13 cellular contexts compared by ENCODE assay signal in the genomic region with DNA sequence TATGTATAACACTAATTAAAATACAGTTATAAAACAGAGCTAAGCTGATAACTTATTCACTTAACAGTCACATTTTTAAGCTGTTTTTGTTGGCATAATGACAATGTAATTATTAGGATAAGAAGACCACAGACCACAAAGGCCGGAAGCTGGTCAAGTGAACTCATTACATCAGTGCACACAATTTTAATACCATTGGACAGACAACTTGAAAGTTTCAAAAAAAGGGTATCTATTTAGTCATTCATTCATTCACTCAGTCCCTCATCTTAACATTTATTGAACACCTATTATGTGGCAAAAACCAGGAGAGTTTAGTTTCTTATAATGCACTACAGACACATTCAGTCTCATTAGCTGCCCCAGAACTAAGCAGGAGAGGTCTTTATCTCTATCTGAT. TPM values are rescaled to one million over a fixed set of nuclear protein-coding genes. Genes with fewer than 3 reads are reported as not detected.
A peak's percentile ranks its signal among the peaks of the same experiment; 100 is the strongest.
DNase-seq lines count a peak whose midpoint lies in the region; ATAC-seq and TF ChIP-seq lines count a peak whose summit lies in the region.
"Had no signal": no experiment of that assay in that cellular context is flagged by ENCODE, and none has a peak within 500 bp of the region (broad histone marks: within the 10 kb centered on the region; RNA-seq: fewer than 3 reads in every experiment).

No MANE protein-coding gene starts in this region.

- no peak for TF ChIP-seq POLR2A in right lobe of liver (IDR thresholded peaks at IDR 0.05)

- DNase-seq in DMS 273 (lab: John Stamatoyannopoulos, UW; ENCODE audit: unreplicated experiment) (peak; percentile 9), DMS 273 treated with DMSO at 0.1 percent for 48 hours (lab: John Stamatoyannopoulos, UW) (no peak), LHCN-M2 (ENCODE audit: low read depth) (peak; percentile 49), iris pigment epithelial cell (ENCODE audit: low read depth) (peak; percentile 75), right lobe of liver (no peak)
- DNase-seq: heart right ventricle, NCI-H2029, Right ventricle myocardium superior, sigmoid colon had no signal

- no peaks in the 10 kb centered on the region for H3K27me3 ChIP-seq in right lobe of liver
- H3K27me3 ChIP-seq: heart right ventricle, sigmoid colon had no signal

- H3K4me3 Mint-ChIP-seq in activated T-helper 17 cell treated with anti-CD3 and anti-CD28 coated beads, Interleukin-2, amount 50 U/mL, for 72 hours = peak overlapping the region; percentile 66

- ATAC-seq in activated T-helper 17 cell treated with anti-CD3 and anti-CD28 coated beads, Interleukin-2, amount 50 U/mL, for 72 hours (replicated peaks) = no peak
- no peak for ATAC-seq in right lobe of liver
- ATAC-seq in GM21367 (IDR thresholded peaks at IDR 0.05; ENCODE audit: unreplicated experiment) = no peak
- no peak for ATAC-seq in GM19395 (IDR thresholded peaks at IDR 0.05; ENCODE audit: unreplicated experiment)

- no peaks in the 10 kb centered on the region for H3K27me3 Mint-ChIP-seq in activated T-helper 17 cell treated with anti-CD3 and anti-CD28 coated beads, Interleukin-2, amount 50 U/mL, for 72 hours

- WGBS in right lobe of liver (ENCODE audit: insufficient coverage, low coverage, low lambda C conversion rate, missing lambda C conversion rate) = 12% methylated on average over 1 of the region's 1 CpG

- no peak for TF ChIP-seq CTCF in right lobe of liver (IDR thresholded peaks at IDR 0.05)

- H3K27ac ChIP-seq in right lobe of liver = no peak overlapping the region
- H3K27ac ChIP-seq: 22Rv1, heart right ventricle, sigmoid colon had no signal

- H3K9me3 Mint-ChIP-seq in activated T-helper 17 cell treated with anti-CD3 and anti-CD28 coated beads, Interleukin-2, amount 50 U/mL, for 72 hours = no peaks in the 10 kb centered on the region

- peaks cover 0 to 8% (median 0%) of the 10 kb centered on the region in 4 donors for H3K4me1 ChIP-seq in right lobe of liver

- H3K9me3 ChIP-seq in right lobe of liver = no peaks in the 10 kb centered on the region
- H3K9me3 ChIP-seq: heart right ventricle, sigmoid colon had no signal

- intact Hi-C loops in right lobe of liver (cut with DNase I) = no loop called here

- peaks cover 60% of the 10 kb centered on the region for H3K4me1 Mint-ChIP-seq in activated T-helper 17 cell treated with anti-CD3 and anti-CD28 coated beads, Interleukin-2, amount 50 U/mL, for 72 hours

- peak overlapping the region; percentile 81 for H3K27ac Mint-ChIP-seq in activated T-helper 17 cell treated with anti-CD3 and anti-CD28 coated beads, Interleukin-2, amount 50 U/mL, for 72 hours

- H3K4me3 ChIP-seq in right lobe of liver = no peak overlapping the region
- H3K4me3 ChIP-seq: heart right ventricle, sigmoid colon had no signal

- H3K36me3 ChIP-seq in right lobe of liver = no peaks in the 10 kb centered on the region
- H3K36me3 ChIP-seq: heart right ventricle, sigmoid colon had no signal

- peaks cover 4% of the 10 kb centered on the region for H3K36me3 Mint-ChIP-seq in activated T-helper 17 cell treated with anti-CD3 and anti-CD28 coated beads, Interleukin-2, amount 50 U/mL, for 72 hours (ENCODE audit: low read depth)

RNA-seq across cellular contexts. Expression of a gene that starts 11.6 kb away (rescaled TPM):
- 13.9 TPM in 2 replicates for total RNA-seq in LHCN-M2 (2014; rRNA removed)
- 9.6 TPM for polyA plus RNA-seq in LHCN-M2 (2012)
- total RNA-seq in activated T-helper 17 cell treated with anti-CD3 and anti-CD28 coated beads, Interleukin-2, amount 50 U/mL, for 72 hours = 10 to 100 TPM; 11.1 to 13.9 TPM
- total RNA-seq in right lobe of liver = 10 to 100 TPM; 16.8 to 21.4 (median 18.5) TPM

RNA-seq across cellular contexts. Expression of a gene that starts 11.8 kb away (rescaled TPM):
- total RNA-seq in LHCN-M2 (2014; rRNA removed) = 16.3 and 16.6 TPM in 2 replicates
- polyA plus RNA-seq in LHCN-M2 (2012) = 5.7 TPM
- total RNA-seq in activated T-helper 17 cell treated with anti-CD3 and anti-CD28 coated beads, Interleukin-2, amount 50 U/mL, for 72 hours = 10 to 100 TPM; 15.3 to 17.7 TPM
- total RNA-seq in right lobe of liver = 10 to 100 TPM; 10.6 to 23.2 (median 16.8) TPM

Comparison
In these comparisons a context has a peak if more than half of its experiments do, and no peak if none do; other contexts are left out.
1. DNase-seq: peak in DMS 273 (single experiment), LHCN-M2 (single experiment) and iris pigment epithelial cell (single experiment); none in DMS 273 treated with DMSO at 0.1 percent for 48 hours (single experiment) and right lobe of liver (0 of 3).